ENCODE assay signal across 12 cellular contexts in genomic region chr9:137723396-137724113, GRCh38.
DNase-seq lines count a peak whose midpoint lies in the region; ATAC-seq and TF ChIP-seq lines count a peak whose summit lies in the region.
"Had no signal": no experiment of that assay in that cellular context is flagged by ENCODE, and none has a peak within 500 bp of the region (broad histone marks: within the 10 kb centered on the region; RNA-seq: fewer than 3 reads in every experiment).

No MANE protein-coding gene starts in this region.

- H3K4me1 Mint-ChIP-seq in GM23338 (peaks cover 38% of the 10 kb centered on the region), endodermal cell (peaks cover 14% of the 10 kb centered on the region), osteocyte (ENCODE audit: unreplicated experiment) (peaks cover 14% of the 10 kb centered on the region), HFFc6 (ENCODE audit: low read depth) (peaks cover 6% of the 10 kb centered on the region; the same call in 1 of the 2 replicates)
- H3K4me1 Mint-ChIP-seq in activated CD8-positive, alpha-beta T cell treated with anti-CD3 and anti-CD28 coated beads, Interleukin-2, amount 10 ng/mL, durations not matched to agents 7 days and 5 days (ENCODE audit: low read depth) = peaks cover 30% of the 10 kb centered on the region

- H3F3A ChIP-seq in GM23338 (replicated peaks; ENCODE audit: low read depth) = peaks cover 19% of the 10 kb centered on the region

- no peak overlapping the region for H2AFZ ChIP-seq in GM23338

- H3K9me3 Mint-ChIP-seq in GM23338 = peaks cover 25% of the 10 kb centered on the region
- peaks cover 40% of the 10 kb centered on the region for H3K9me3 Mint-ChIP-seq in activated CD8-positive, alpha-beta T cell treated with anti-CD3 and anti-CD28 coated beads, Interleukin-2, amount 10 ng/mL, durations not matched to agents 7 days and 5 days (ENCODE audit: insufficient read depth)
- peaks cover 27% of the 10 kb centered on the region for H3K9me3 Mint-ChIP-seq in endodermal cell
- H3K9me3 Mint-ChIP-seq in osteocyte (ENCODE audit: unreplicated experiment) = peaks cover 5% of the 10 kb centered on the region
- H3K9me3 Mint-ChIP-seq in HFFc6 = peaks cover 8% of the 10 kb centered on the region

- H3K9ac ChIP-seq in endodermal cell (ENCODE audit: extremely low read depth, low read length, poor library complexity, severe bottlenecking) = no peak overlapping the region

- CTCF ChIA-PET in activated CD8-positive, alpha-beta T cell treated with anti-CD3 and anti-CD28 coated beads, Interleukin-2, amount 10 ng/mL, durations not matched to agents 7 days and 5 days (lab: Charles Lee) = no interaction called here

- H3K36me3 ChIP-seq in GM23338 (ENCODE audit: insufficient read depth) (peaks cover 11% of the 10 kb centered on the region), endodermal cell (ENCODE audit: control insufficient read depth, insufficient read depth, low read length) (peaks cover 37% of the 10 kb centered on the region)
- H3K36me3 ChIP-seq: prostate gland had no signal

- no peak overlapping the region for H3K4me3 ChIP-seq in GM23338
- H3K4me3 ChIP-seq in endodermal cell (ENCODE audit: low read length) = no peak overlapping the region
- H3K4me3 ChIP-seq: GM12878, prostate gland had no signal

- H3K27me3 ChIP-seq in GM23338 (ENCODE audit: insufficient read depth) = no peaks in the 10 kb centered on the region
- no peaks in the 10 kb centered on the region for H3K27me3 ChIP-seq in endodermal cell (ENCODE audit: control insufficient read depth, insufficient read depth, low read length, poor library complexity, severe bottlenecking)

- DNase-seq in GM23338 (ENCODE audit: low spot score) (no peak), endodermal cell (no peak), osteocyte (ENCODE audit: extremely low spot score, unreplicated experiment) (no peak), HFFc6 (no peak), NCI-H2196 treated with DMSO at 0.1 percent for 48 hours (lab: John Stamatoyannopoulos, UW; ENCODE audit: unreplicated experiment) (no peak)
- DNase-seq in activated CD8-positive, alpha-beta T cell treated with anti-CD3 and anti-CD28 coated beads, Interleukin-2, amount 10 ng/mL, durations not matched to agents 7 days and 5 days = no peak
- DNase-seq: NCI-H510A, SIG-M5 had no signal

- WGBS in endodermal cell (ENCODE audit: insufficient coverage in 1 of 2, insufficient read length in 1 of 2), 2 experiments = 77 to 83% methylated on average over 14 to 20 of the region's 20 CpGs

- H3K27ac ChIP-seq in GM23338 (ENCODE audit: low read depth) (peak overlapping the region; percentile 78), endodermal cell (ENCODE audit: low read depth, low read length) (no peak overlapping the region)
- H3K27ac ChIP-seq: prostate gland had no signal

- peaks cover 5% of the 10 kb centered on the region for H3K9me3 ChIP-seq in endodermal cell (ENCODE audit: control insufficient read depth, low read length)
- H3K9me3 ChIP-seq: prostate gland had no signal

- H3K4me1 ChIP-seq in GM23338 (ENCODE audit: insufficient read depth) = peaks cover 7% of the 10 kb centered on the region; the same call in 1 of the 2 replicates
- peaks cover 3% of the 10 kb centered on the region for H3K4me1 ChIP-seq in endodermal cell (ENCODE audit: control insufficient read depth, insufficient read depth, low read length)
- H3K4me1 ChIP-seq: prostate gland had no signal

- H3K4me2 ChIP-seq in GM23338 = peak overlapping the region; percentile 67

- ATAC-seq in GM23338 (no peak), HG03175 (IDR thresholded peaks at IDR 0.05; ENCODE audit: unreplicated experiment) (no peak), GM21447 (IDR thresholded peaks at IDR 0.05; ENCODE audit: unreplicated experiment) (no peak)
- no peak for ATAC-seq in activated CD8-positive, alpha-beta T cell treated with anti-CD3 and anti-CD28 coated beads, Interleukin-2, amount 10 ng/mL, durations not matched to agents 7 days and 5 days
- ATAC-seq: GM12878 had no signal

- H3K36me3 Mint-ChIP-seq in GM23338 (ENCODE audit: low read depth) (peaks cover 83% of the 10 kb centered on the region), endodermal cell (ENCODE audit: low read depth) (peaks cover 71% of the 10 kb centered on the region), osteocyte (ENCODE audit: unreplicated experiment) (peaks cover 33% of the 10 kb centered on the region), HFFc6 (ENCODE audit: low read depth) (peaks cover 38% of the 10 kb centered on the region)
- peaks cover 84% of the 10 kb centered on the region for H3K36me3 Mint-ChIP-seq in activated CD8-positive, alpha-beta T cell treated with anti-CD3 and anti-CD28 coated beads, Interleukin-2, amount 10 ng/mL, durations not matched to agents 7 days and 5 days (ENCODE audit: low read depth)

- no peaks in the 10 kb centered on the region for H3K9me2 ChIP-seq in GM23338 (ENCODE audit: insufficient read depth)

- peaks cover 10% of the 10 kb centered on the region for H4K20me1 ChIP-seq in GM23338 (replicated peaks; ENCODE audit: insufficient read depth)

- TF ChIP-seq CTCF in GM23338 (conservative IDR thresholded peaks at IDR 0.05; ENCODE audit: low read depth in 2 of 2) (no peak), endodermal cell (conservative IDR thresholded peaks at IDR 0.05) (no peak), osteocyte (IDR thresholded peaks at IDR 0.05) (no peak), HFFc6 (IDR thresholded peaks at IDR 0.05) (no peak)

- H3K79me2 ChIP-seq in GM23338 (replicated peaks; ENCODE audit: insufficient read depth) = peaks cover 73% of the 10 kb centered on the region

- H3K27ac Mint-ChIP-seq in GM23338 = peak overlapping the region; percentile 95
- peak overlapping the region; percentile 79 for H3K27ac Mint-ChIP-seq in activated CD8-positive, alpha-beta T cell treated with anti-CD3 and anti-CD28 coated beads, Interleukin-2, amount 10 ng/mL, durations not matched to agents 7 days and 5 days
- H3K27ac Mint-ChIP-seq in endodermal cell = peak overlapping the region; percentile 93
- H3K27ac Mint-ChIP-seq in osteocyte (ENCODE audit: unreplicated experiment) = peak overlapping the region; percentile 63
- H3K27ac Mint-ChIP-seq in HFFc6 = no peak overlapping the region

- peak overlapping the region; percentile 5; the same call in 1 of the 3 replicates for H3K4me3 Mint-ChIP-seq in GM23338
- no peak overlapping the region for H3K4me3 Mint-ChIP-seq in activated CD8-positive, alpha-beta T cell treated with anti-CD3 and anti-CD28 coated beads, Interleukin-2, amount 10 ng/mL, durations not matched to agents 7 days and 5 days
- no peak overlapping the region for H3K4me3 Mint-ChIP-seq in endodermal cell
- H3K4me3 Mint-ChIP-seq in osteocyte (ENCODE audit: unreplicated experiment) = no peak overlapping the region
- no peak overlapping the region for H3K4me3 Mint-ChIP-seq in HFFc6

- peaks cover 35% of the 10 kb centered on the region for H3K27me3 Mint-ChIP-seq in GM23338 (ENCODE audit: insufficient read depth, low read depth, poor library complexity)
- H3K27me3 Mint-ChIP-seq in activated CD8-positive, alpha-beta T cell treated with anti-CD3 and anti-CD28 coated beads, Interleukin-2, amount 10 ng/mL, durations not matched to agents 7 days and 5 days (ENCODE audit: low read depth) = no peaks in the 10 kb centered on the region
- no peaks in the 10 kb centered on the region for H3K27me3 Mint-ChIP-seq in endodermal cell (ENCODE audit: insufficient read depth)
- no peaks in the 10 kb centered on the region for H3K27me3 Mint-ChIP-seq in osteocyte (ENCODE audit: unreplicated experiment)
- H3K27me3 Mint-ChIP-seq in HFFc6 (ENCODE audit: insufficient read depth) = peaks cover 5% of the 10 kb centered on the region; the same call in 1 of the 2 replicates

- POLR2A ChIA-PET in activated CD8-positive, alpha-beta T cell treated with anti-CD3 and anti-CD28 coated beads, Interleukin-2, amount 10 ng/mL, durations not matched to agents 7 days and 5 days (lab: Charles Lee) = no interaction called here

TF ChIP-seq in GM23338, 12 proteins besides CTCF, POLR2A, EP300 and RAD21 (continues in another document):
- TF ChIP-seq ETS1 (IDR thresholded peaks at IDR 0.05) = no peak
- no peak for TF ChIP-seq EZH2phosphoT487 (IDR thresholded peaks at IDR 0.05; ENCODE audit: unreplicated experiment)
- TF ChIP-seq JUNB (IDR thresholded peaks at IDR 0.05; ENCODE audit: unreplicated experiment) = no peak
- no peak for TF ChIP-seq ZNF114 (CRISPR knock-in tag; IDR thresholded peaks at IDR 0.05)
- TF ChIP-seq POLR2AphosphoS5 (IDR thresholded peaks at IDR 0.05; ENCODE audit: low read depth) = no peak
- TF ChIP-seq REST (IDR thresholded peaks at IDR 0.05; ENCODE audit: unreplicated experiment) = no peak
